Comparison of ENCODE assay signal across 17 cellular contexts in genomic region chr10:620417-620816, GRCh38.
DNase-seq lines count a peak whose midpoint lies in the region; ATAC-seq, FAIRE-seq and TF ChIP-seq lines count a peak whose summit lies in the region.
"Had no signal": no experiment of that assay in that cellular context is flagged by ENCODE, and none has a peak within 500 bp of the region (broad histone marks: within the 10 kb centered on the region; RNA-seq: fewer than 3 reads in every experiment).

No MANE protein-coding gene starts in this region.

- H3K36me3 Mint-ChIP-seq in stimulated activated memory B cell treated with anti-CD40 and anti-IgM and Interleukin-4, amounts not matched to agents 10 μg/mL and 1 μg/mL and 100 μg/mL, for 72 hours = no peaks in the 10 kb centered on the region
- H3K36me3 Mint-ChIP-seq in T-helper 2 cell treated with Interferon-gamma antibody and Interleukin-4, amounts not matched to agents 5 μg/mL and 100 μg/mL, for 36 hours (ENCODE audit: low read depth) = no peaks in the 10 kb centered on the region
- H3K36me3 Mint-ChIP-seq: naive thymus-derived CD4-positive, alpha-beta T cell had no signal

- H3K27ac ChIP-seq in GM12878 (ENCODE audit: control insufficient read depth, insufficient read depth) = no peak overlapping the region
- H3K27ac ChIP-seq in thyroid gland = no peak overlapping the region
- H3K27ac ChIP-seq in small intestine (ENCODE audit: low read depth in 1 of 2, low read length in 1 of 2) = no peak overlapping the region
- H3K27ac ChIP-seq: C4-2B had no signal

- H3K79me2 ChIP-seq in GM12878 (ENCODE audit: control insufficient read depth, insufficient read depth, low read length) = no peaks in the 10 kb centered on the region

- CTCF ChIA-PET in GM12878 (lab: Yijun Ruan, JAX) = no interaction called here

- WGBS in GM12878 (ENCODE audit: insufficient coverage, insufficient replicate concordance, low lambda C conversion rate, missing lambda C conversion rate) = 7% methylated on average over 7 of the region's 7 CpGs
- WGBS in thyroid gland, 2 donors = 82 to 86% methylated on average over 7 of the region's 7 CpGs
- WGBS in small intestine, 3 donors = 73 to 85% (median 73%) methylated on average over 7 of the region's 7 CpGs

- no TSS peak for BruUV-seq in GM12878 (replicated peaks; lab: Mats Ljungman, UMichigan)

- no peak overlapping the region for H3K9ac ChIP-seq in GM12878 (ENCODE audit: control insufficient read depth, insufficient read depth, low read length)

- H3K36me3 ChIP-seq in GM12878 (ENCODE audit: control insufficient read depth in 2 of 2, insufficient read depth in 2 of 2, low read length in 1 of 2) (no peaks in the 10 kb centered on the region), thyroid gland (no peaks in the 10 kb centered on the region), small intestine (ENCODE audit: control insufficient read depth in 2 of 2, insufficient read depth in 2 of 2, low read length in 2 of 2) (no peaks in the 10 kb centered on the region)

- intact Hi-C loops in GM12878 (cut with micrococcal nuclease; ENCODE audit: unreplicated experiment) = no loop called here
- intact Hi-C loops in thyroid gland (cut with DNase I) = no loop called here

- peaks cover 88% of the 10 kb centered on the region for H3K27me3 Mint-ChIP-seq in stimulated activated memory B cell treated with anti-CD40 and anti-IgM and Interleukin-4, amounts not matched to agents 10 μg/mL and 1 μg/mL and 100 μg/mL, for 72 hours
- peaks cover 11% of the 10 kb centered on the region for H3K27me3 Mint-ChIP-seq in T-helper 2 cell treated with Interferon-gamma antibody and Interleukin-4, amounts not matched to agents 5 μg/mL and 100 μg/mL, for 36 hours (ENCODE audit: low read depth)

- TF ChIP-seq CTCF in GM12878 (IDR thresholded peaks at IDR 0.05 in 2 of 3, conservative IDR thresholded peaks at IDR 0.05 in 1 of 3; ENCODE audit: control insufficient read depth in 2 of 3, extremely low read depth in 1 of 3, insufficient read depth in 1 of 3, low read depth in 3 of 3, low read length in 3 of 3) (no peak), thyroid gland (IDR thresholded peaks at IDR 0.05) (no peak)

- H3K27me3 ChIP-seq in GM12878 (replicated peaks in 1 of 2; ENCODE audit: control insufficient read depth in 2 of 2, insufficient read depth in 2 of 2, low read length in 1 of 2) (peaks cover 0 to 2% of the 10 kb centered on the region in 2 experiments; a peak in 3 of 4 replicates), thyroid gland (no peaks in the 10 kb centered on the region), small intestine (ENCODE audit: control insufficient read depth in 2 of 2, insufficient read depth in 2 of 2, low read length in 2 of 2) (no peaks in the 10 kb centered on the region)

- H3K4me3 ChIP-seq in GM12878 = no peak overlapping the region
- no peak overlapping the region for H3K4me3 ChIP-seq in thyroid gland (replicated peaks in 1 of 3)
- no peak overlapping the region for H3K4me3 ChIP-seq in small intestine (ENCODE audit: low read depth in 1 of 2, low read length in 2 of 2)

- no peak for TF ChIP-seq RAD21 in GM12878 (IDR thresholded peaks at IDR 0.05; ENCODE audit: insufficient read depth, low read depth, low read length)

- no peak overlapping the region for H3K4me2 ChIP-seq in GM12878 (ENCODE audit: control insufficient read depth, insufficient read depth)

- ATAC-seq in GM19468 (IDR thresholded peaks at IDR 0.05; ENCODE audit: extremely low read depth, unreplicated experiment) = peak; percentile 26
- ATAC-seq in GM12878 = peak; percentile 54
- peak; percentile 69 for ATAC-seq in stimulated activated memory B cell treated with anti-CD40 and anti-IgM and Interleukin-4, amounts not matched to agents 10 μg/mL and 1 μg/mL and 100 μg/mL, for 72 hours
- ATAC-seq in HG03039 (IDR thresholded peaks at IDR 0.05; ENCODE audit: unreplicated experiment) = no peak
- ATAC-seq: left lobe of liver; naive thymus-derived CD4-positive, alpha-beta T cell had no signal

- DNase-seq in NOMO-1 treated with dmso at 0.1 percent for 144 hours (lab: John Stamatoyannopoulos, UW; ENCODE audit: unreplicated experiment) (peak; percentile 62), GM12878 (ENCODE audit: low read depth, low spot score) (peak; percentile 16), thyroid gland (no peak), small intestine (no peak)
- DNase-seq in T-helper 2 cell treated with Interferon-gamma antibody and Interleukin-4, amounts not matched to agents 5 μg/mL and 100 μg/mL, for 36 hours (ENCODE audit: low spot score) = no peak
- DNase-seq: activated naive CD4-positive, alpha-beta T cell; effector CD4-positive, alpha-beta T cell; naive thymus-derived CD4-positive, alpha-beta T cell; NCI-H1436; SHP77; trophoblast cell had no signal

- H3K4me3 Mint-ChIP-seq in stimulated activated memory B cell treated with anti-CD40 and anti-IgM and Interleukin-4, amounts not matched to agents 10 μg/mL and 1 μg/mL and 100 μg/mL, for 72 hours = peak overlapping the region; percentile 59
- H3K4me3 Mint-ChIP-seq in T-helper 2 cell treated with Interferon-gamma antibody and Interleukin-4, amounts not matched to agents 5 μg/mL and 100 μg/mL, for 36 hours = no peak overlapping the region
- H3K4me3 Mint-ChIP-seq: naive thymus-derived CD4-positive, alpha-beta T cell had no signal

- no peaks in the 10 kb centered on the region for H4K20me1 ChIP-seq in GM12878 (ENCODE audit: control insufficient read depth, insufficient read depth)

- peaks cover 22% of the 10 kb centered on the region for H3K4me1 Mint-ChIP-seq in stimulated activated memory B cell treated with anti-CD40 and anti-IgM and Interleukin-4, amounts not matched to agents 10 μg/mL and 1 μg/mL and 100 μg/mL, for 72 hours
- peaks cover 5% of the 10 kb centered on the region for H3K4me1 Mint-ChIP-seq in T-helper 2 cell treated with Interferon-gamma antibody and Interleukin-4, amounts not matched to agents 5 μg/mL and 100 μg/mL, for 36 hours (ENCODE audit: low read depth)

- in situ Hi-C loops in GM12878 (cut with MboI) = no loop called here

- peak overlapping the region; percentile 47 for H3K27ac Mint-ChIP-seq in stimulated activated memory B cell treated with anti-CD40 and anti-IgM and Interleukin-4, amounts not matched to agents 10 μg/mL and 1 μg/mL and 100 μg/mL, for 72 hours
- no peak overlapping the region for H3K27ac Mint-ChIP-seq in T-helper 2 cell treated with Interferon-gamma antibody and Interleukin-4, amounts not matched to agents 5 μg/mL and 100 μg/mL, for 36 hours
- H3K27ac Mint-ChIP-seq: naive thymus-derived CD4-positive, alpha-beta T cell had no signal

- H2AFZ ChIP-seq in GM12878 (ENCODE audit: control insufficient read depth, low read depth, low read length) = no peak overlapping the region

- no peak for TF ChIP-seq POLR2A in GM12878 (IDR thresholded peaks at IDR 0.05; ENCODE audit: low read depth, low read length)
- no peak for TF ChIP-seq POLR2A in thyroid gland (IDR thresholded peaks at IDR 0.05)

- peaks cover 6% of the 10 kb centered on the region; the same call in 1 of the 2 replicates for H3K4me1 ChIP-seq in GM12878 (ENCODE audit: control insufficient read depth, insufficient read depth, low read length)
- peaks cover 31% of the 10 kb centered on the region in 2 donors for H3K4me1 ChIP-seq in thyroid gland
- H3K4me1 ChIP-seq in small intestine (ENCODE audit: control insufficient read depth in 2 of 2, insufficient read depth in 1 of 2, low read depth in 1 of 2, low read length in 1 of 2) = no peaks in the 10 kb centered on the region

- RAD21 ChIA-PET in GM12878 (lab: Charles Lee; ENCODE audit: unreplicated experiment) = no interaction called here

- H3K9me3 ChIP-seq in GM12878 (replicated peaks; ENCODE audit: control insufficient read depth, insufficient read depth, low read length) (no peaks in the 10 kb centered on the region), thyroid gland (no peaks in the 10 kb centered on the region), small intestine (ENCODE audit: control insufficient read depth, low read depth) (no peaks in the 10 kb centered on the region)

- FAIRE-seq in GM12878 (lab: Jason Lieb, UNC) = no peak
- FAIRE-seq in small intestine (lab: Jason Lieb, UNC) = no peak
- FAIRE-seq: H1 had no signal

- no peaks in the 10 kb centered on the region for H3K9me3 Mint-ChIP-seq in stimulated activated memory B cell treated with anti-CD40 and anti-IgM and Interleukin-4, amounts not matched to agents 10 μg/mL and 1 μg/mL and 100 μg/mL, for 72 hours
- no peaks in the 10 kb centered on the region for H3K9me3 Mint-ChIP-seq in T-helper 2 cell treated with Interferon-gamma antibody and Interleukin-4, amounts not matched to agents 5 μg/mL and 100 μg/mL, for 36 hours
- H3K9me3 Mint-ChIP-seq: naive thymus-derived CD4-positive, alpha-beta T cell had no signal

- SMC1A ChIA-PET in GM12878 (lab: Charles Lee; ENCODE audit: uncharacterized antibody, unreplicated experiment) = no interaction called here

- POLR2A ChIA-PET in GM12878 (lab: Charles Lee) = no interaction called here

- no peak for TF ChIP-seq EP300 in GM12878 (IDR thresholded peaks at IDR 0.05; ENCODE audit: borderline replicate concordance in 1 of 2, control insufficient read depth in 1 of 2, low read depth in 2 of 2, low read length in 2 of 2)

TF ChIP-seq in GM12878, 131 proteins besides CTCF, POLR2A, EP300 and RAD21 (continues in another document):
- peak in 1 of 2 experiments; percentile 41; a peak in 2 of 4 replicates for TF ChIP-seq IKZF2 (IDR thresholded peaks at IDR 0.05)
- TF ChIP-seq BHLHE40 (IDR thresholded peaks at IDR 0.05; ENCODE audit: borderline replicate concordance in 1 of 2, low read depth in 2 of 2, low read length in 1 of 2) = peak in 1 of 2 experiments; percentile 32; a peak in 1 of 4 replicates
- peak; percentile 47; the same call in 1 of the 2 replicates for TF ChIP-seq MTA2 (IDR thresholded peaks at IDR 0.05; ENCODE audit: low read depth)
- no peak for TF ChIP-seq WRNIP1 (IDR thresholded peaks at IDR 0.05; ENCODE audit: borderline replicate concordance, low read depth, low read length)
- peak; percentile 88 for TF ChIP-seq SPI1 (IDR thresholded peaks at IDR 0.05; ENCODE audit: borderline replicate concordance, insufficient read depth, low read depth, low read length)
- TF ChIP-seq, protein P1, sequence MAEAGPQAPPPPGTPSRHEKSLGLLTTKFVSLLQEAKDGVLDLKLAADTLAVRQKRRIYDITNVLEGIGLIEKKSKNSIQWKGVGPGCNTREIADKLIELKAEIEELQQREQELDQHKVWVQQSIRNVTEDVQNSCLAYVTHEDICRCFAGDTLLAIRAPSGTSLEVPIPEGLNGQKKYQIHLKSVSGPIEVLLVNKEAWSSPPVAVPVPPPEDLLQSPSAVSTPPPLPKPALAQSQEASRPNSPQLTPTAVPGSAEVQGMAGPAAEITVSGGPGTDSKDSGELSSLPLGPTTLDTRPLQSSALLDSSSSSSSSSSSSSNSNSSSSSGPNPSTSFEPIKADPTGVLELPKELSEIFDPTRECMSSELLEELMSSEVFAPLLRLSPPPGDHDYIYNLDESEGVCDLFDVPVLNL (IDR thresholded peaks at IDR 0.05; ENCODE audit: low read depth, low read length) = no peak
- TF ChIP-seq RUNX3 (IDR thresholded peaks at IDR 0.05; ENCODE audit: low read length) = peak; percentile 74

Comparison
In these comparisons a context has a peak if more than half of its experiments do, and no peak if none do; other contexts are left out.
1. DNase-seq: peak in NOMO-1 treated with dmso at 0.1 percent for 144 hours (single experiment) and GM12878 (single experiment); none in T-helper 2 cell treated with Interferon-gamma antibody and Interleukin-4, amounts not matched to agents 5 μg/mL and 100 μg/mL, for 36 hours (single experiment), thyroid gland (0 of 2) and small intestine (single experiment).